ENCODE assay signal across 8 cellular contexts in genomic region chr3:112990672-112991602, GRCh38. TPM values are rescaled to one million over a fixed set of nuclear protein-coding genes. Genes with fewer than 3 reads are reported as not detected.
A peak's percentile ranks its signal among the peaks of the same experiment; 100 is the strongest.
DNase-seq lines count a peak whose midpoint lies in the region; ATAC-seq and TF ChIP-seq lines count a peak whose summit lies in the region.

TSS of gene GTPBP8 (plus strand) at chr3:112990984. CDS start at chr3:112991000, 16 bp downstream.

- H3K36me3 Mint-ChIP-seq in activated T-cell treated with anti-CD3 and anti-CD28 coated beads, Interleukin-2, amount 50 U/mL, for 72 hours (ENCODE audit: insufficient read depth in 2 of 2), result peaks cover 4% of the 10 kb centered on the region in 2 donors

- TF ChIP-seq POLR2A in Peyer's patch (IDR thresholded peaks at IDR 0.05), result peak; percentile 97 to 98
- peak in 3 of 4 donors; percentile 66 to 96 (median 93) for TF ChIP-seq POLR2A in esophagus squamous epithelium (IDR thresholded peaks at IDR 0.05)

- H3K27me3 Mint-ChIP-seq in activated T-cell treated with anti-CD3 and anti-CD28 coated beads, Interleukin-2, amount 50 U/mL, for 72 hours (ENCODE audit: low read depth), result no peaks in the 10 kb centered on the region

- H3K9me3 ChIP-seq in Peyer's patch, result no peaks in the 10 kb centered on the region
- H3K9me3 ChIP-seq in esophagus squamous epithelium, result no peaks in the 10 kb centered on the region

- DNase-seq in DMS53 treated with DMSO at 0.1 percent for 48 hours (lab: John Stamatoyannopoulos, UW; ENCODE audit: unreplicated experiment) (peak; percentile 73), Peyer's patch (peak; percentile 92 to 97 (median 95)), esophagus squamous epithelium (lab: John Stamatoyannopoulos, UW) (peak; percentile 56), myocyte (ENCODE audit: low read depth) (peak; percentile 92)
- peak; percentile 89 to 90 for DNase-seq in activated T-cell treated with anti-CD3 and anti-CD28 coated beads, Interleukin-2, amount 50 U/mL, for 72 hours
- peak; percentile 73 to 84 for DNase-seq in stimulated activated CD8-positive, alpha-beta memory T cell treated with anti-CD3 and anti-CD28 coated beads, Interleukin-7, amount 100 ng/mL, for 48 hours (ENCODE audit: extremely low read depth in 1 of 2, low read depth in 1 of 2)

- H3K36me3 ChIP-seq in KMS-11 (ENCODE audit: insufficient read depth) (no peaks in the 10 kb centered on the region), Peyer's patch (no peaks in the 10 kb centered on the region), esophagus squamous epithelium (peaks cover 0 to 8% (median 0%) of the 10 kb centered on the region in 3 donors)

- peaks cover 13% of the 10 kb centered on the region for H3K79me2 ChIP-seq in KMS-11 (ENCODE audit: insufficient read depth, low read depth)

- H3K4me2 ChIP-seq in KMS-11, result peak within 1 kb of the TSS; percentile 97

- peak within 1 kb of the TSS; percentile 92 for H2AFZ ChIP-seq in KMS-11 (ENCODE audit: low read depth)

- TF ChIP-seq CTCF in KMS-11 (conservative IDR thresholded peaks at IDR 0.05; ENCODE audit: low read depth, low read length) (no peak), Peyer's patch (IDR thresholded peaks at IDR 0.05) (peak in 2 of 6 experiments; percentile 10 to 26), esophagus squamous epithelium (IDR thresholded peaks at IDR 0.05) (peak in 3 of 6 experiments; percentile 5 to 26 (median 18))

- H3K27me3 ChIP-seq in KMS-11 (ENCODE audit: insufficient read depth, low read depth), result no peaks in the 10 kb centered on the region
- no peaks in the 10 kb centered on the region for H3K27me3 ChIP-seq in Peyer's patch
- H3K27me3 ChIP-seq in esophagus squamous epithelium, result no peaks in the 10 kb centered on the region

- no peaks in the 10 kb centered on the region for H4K20me1 ChIP-seq in KMS-11 (ENCODE audit: insufficient read depth)

- H3K4me1 ChIP-seq in KMS-11 (ENCODE audit: low read depth, poor library complexity, severe bottlenecking) (peaks cover 15% of the 10 kb centered on the region), Peyer's patch (peaks cover 0 to 11% (median 4%) of the 10 kb centered on the region in 4 donors), esophagus squamous epithelium (peaks cover 0 to 33% (median 7%) of the 10 kb centered on the region in 3 donors)

- intact Hi-C loops in esophagus squamous epithelium (cut with DNase I), result no loop called here

- H3K27ac Mint-ChIP-seq in activated T-cell treated with anti-CD3 and anti-CD28 coated beads, Interleukin-2, amount 50 U/mL, for 72 hours, result peak within 1 kb of the TSS; percentile 90

- H3K9me3 Mint-ChIP-seq in activated T-cell treated with anti-CD3 and anti-CD28 coated beads, Interleukin-2, amount 50 U/mL, for 72 hours, result no peaks in the 10 kb centered on the region

- H3K9ac ChIP-seq in KMS-11, result peak within 1 kb of the TSS; percentile 88

- peak within 1 kb of the TSS; percentile 91 for H3K4me3 ChIP-seq in KMS-11 (IDR thresholded peaks at IDR 0.05; ENCODE audit: insufficient read depth, low read depth, low read length)
- peak within 1 kb of the TSS; percentile 60 to 89 (median 68) for H3K4me3 ChIP-seq in Peyer's patch
- peak within 1 kb of the TSS; percentile 79 to 95 (median 82) for H3K4me3 ChIP-seq in esophagus squamous epithelium

- peak; percentile 93 for ATAC-seq in GM21737 (IDR thresholded peaks at IDR 0.05; ENCODE audit: unreplicated experiment)
- peak; percentile 95 to 96 for ATAC-seq in activated T-cell treated with anti-CD3 and anti-CD28 coated beads, Interleukin-2, amount 50 U/mL, for 72 hours (replicated peaks in 1 of 2)

- WGBS in esophagus squamous epithelium, 2 donors, result 1 to 3% methylated on average over 38 to 42 of the region's 70 CpGs

- H3K27ac ChIP-seq in KMS-11 (peak within 1 kb of the TSS; percentile 94), Peyer's patch (peak within 1 kb of the TSS; percentile 86 to 99 (median 94)), esophagus squamous epithelium (peak within 1 kb of the TSS; percentile 95 to 99 (median 96))

- peaks cover 64% of the 10 kb centered on the region for H3K4me1 Mint-ChIP-seq in activated T-cell treated with anti-CD3 and anti-CD28 coated beads, Interleukin-2, amount 50 U/mL, for 72 hours (ENCODE audit: low read depth)

- H3K4me3 Mint-ChIP-seq in activated T-cell treated with anti-CD3 and anti-CD28 coated beads, Interleukin-2, amount 50 U/mL, for 72 hours, result peak within 1 kb of the TSS; percentile 84 to 96

RNA-seq across cellular contexts. Expression of gene GTPBP8, which starts in this region (rescaled TPM):
- 10 to 100 TPM; 27.9 to 43.7 (median 33.5) TPM for total RNA-seq in Peyer's patch
- 10 to 100 TPM; 27.0 to 28.7 TPM for total RNA-seq in activated T-cell treated with anti-CD3 and anti-CD28 coated beads, Interleukin-2, amount 50 U/mL, for 72 hours
- total RNA-seq in esophagus squamous epithelium, result 10 to 100 TPM; 18.8 to 26.7 (median 20.8) TPM
- total RNA-seq in myocyte, result 15.6 and 28.2 TPM in 2 replicates
- 8.9 TPM for polyA plus RNA-seq in myocyte (2012)

Comparison
In these comparisons a context has a peak if more than half of its experiments do, and no peak if none do; other contexts are left out.
1. Peak in every context shown above with its lines: DNase-seq, ATAC-seq, H3K4me3 ChIP-seq and H3K27ac ChIP-seq.